Comparison of ENCODE assay signal across 10 cellular contexts in genomic region chr2:54666131-54666637, GRCh38. TPM values are rescaled to one million over a fixed set of nuclear protein-coding genes. Genes with fewer than 3 reads are reported as not detected.
DNase-seq lines count a peak whose midpoint lies in the region; ATAC-seq and TF ChIP-seq lines count a peak whose summit lies in the region.
"Had no signal": no experiment of that assay in that cellular context is flagged by ENCODE, and none has a peak within 500 bp of the region (broad histone marks: within the 10 kb centered on the region; RNA-seq: fewer than 3 reads in every experiment).

No MANE protein-coding gene starts in this region.

- H3K9me3 Mint-ChIP-seq in activated T-helper 1 cell treated with anti-CD3 and anti-CD28 coated beads, Interleukin-12 subunit alpha, Interleukin-12 subunit beta, Interleukin-2, Interleukin-4 antibody, amounts not matched to agents 30 ng/mL and 10 ng/mL and 1 ng/mL, durations not matched to agents 14 hours and 24 hours and 36 hours = no peaks in the 10 kb centered on the region

- peaks cover 22% of the 10 kb centered on the region for H3K4me1 Mint-ChIP-seq in activated T-helper 1 cell treated with anti-CD3 and anti-CD28 coated beads, Interleukin-12 subunit alpha, Interleukin-12 subunit beta, Interleukin-2, Interleukin-4 antibody, amounts not matched to agents 30 ng/mL and 10 ng/mL and 1 ng/mL, durations not matched to agents 14 hours and 24 hours and 36 hours (ENCODE audit: low read depth)

- peak; percentile 94 for DNase-seq in LHCN-M2 (ENCODE audit: low read depth)
- peak; percentile 52 for DNase-seq in cerebellum (ENCODE audit: low spot score)
- no peak for DNase-seq in right lobe of liver
- no peak for DNase-seq in thoracic aorta (ENCODE audit: low spot score)
- no peak for DNase-seq in retina
- DNase-seq in activated T-helper 1 cell treated with anti-CD3 and anti-CD28 coated beads, Interleukin-12 subunit alpha, Interleukin-12 subunit beta, Interleukin-2, Interleukin-4 antibody, amounts not matched to agents 30 ng/mL and 10 ng/mL and 1 ng/mL, durations not matched to agents 14 hours and 24 hours and 36 hours (ENCODE audit: low spot score) = no peak

- H3K4me1 ChIP-seq in right lobe of liver = peaks cover 0 to 56% (median 32%) of the 10 kb centered on the region in 4 donors
- peaks cover 14 to 36% of the 10 kb centered on the region in 2 donors for H3K4me1 ChIP-seq in thoracic aorta (ENCODE audit: control insufficient read depth in 1 of 2, low read depth in 2 of 2)

- H3K27ac ChIP-seq in right lobe of liver = peak overlapping the region; percentile 20 to 92 (median 89)
- peak overlapping the region; percentile 58 to 65 for H3K27ac ChIP-seq in thoracic aorta
- H3K27ac ChIP-seq: neutrophil, SJSA1 had no signal

- H3K4me3 Mint-ChIP-seq in activated T-helper 1 cell treated with anti-CD3 and anti-CD28 coated beads, Interleukin-12 subunit alpha, Interleukin-12 subunit beta, Interleukin-2, Interleukin-4 antibody, amounts not matched to agents 30 ng/mL and 10 ng/mL and 1 ng/mL, durations not matched to agents 14 hours and 24 hours and 36 hours = no peak overlapping the region

- peaks cover 73% of the 10 kb centered on the region for H3K36me3 Mint-ChIP-seq in activated T-helper 1 cell treated with anti-CD3 and anti-CD28 coated beads, Interleukin-12 subunit alpha, Interleukin-12 subunit beta, Interleukin-2, Interleukin-4 antibody, amounts not matched to agents 30 ng/mL and 10 ng/mL and 1 ng/mL, durations not matched to agents 14 hours and 24 hours and 36 hours (ENCODE audit: low read depth)

- intact Hi-C loops in right lobe of liver (cut with DNase I) = no loop called here
- intact Hi-C loops in activated T-helper 1 cell treated with anti-CD3 and anti-CD28 coated beads, Interleukin-12 subunit alpha, Interleukin-12 subunit beta, Interleukin-2, Interleukin-4 antibody, amounts not matched to agents 30 ng/mL and 10 ng/mL and 1 ng/mL, durations not matched to agents 14 hours and 24 hours and 36 hours (cut with micrococcal nuclease) = no loop called here

- no peaks in the 10 kb centered on the region for H3K27me3 Mint-ChIP-seq in activated T-helper 1 cell treated with anti-CD3 and anti-CD28 coated beads, Interleukin-12 subunit alpha, Interleukin-12 subunit beta, Interleukin-2, Interleukin-4 antibody, amounts not matched to agents 30 ng/mL and 10 ng/mL and 1 ng/mL, durations not matched to agents 14 hours and 24 hours and 36 hours (ENCODE audit: insufficient read depth)

- peaks cover 10 to 31% (median 11%) of the 10 kb centered on the region in 4 donors for H3K36me3 ChIP-seq in right lobe of liver
- H3K36me3 ChIP-seq in thoracic aorta = peaks cover 31% of the 10 kb centered on the region

- H3K27ac Mint-ChIP-seq in activated T-helper 1 cell treated with anti-CD3 and anti-CD28 coated beads, Interleukin-12 subunit alpha, Interleukin-12 subunit beta, Interleukin-2, Interleukin-4 antibody, amounts not matched to agents 30 ng/mL and 10 ng/mL and 1 ng/mL, durations not matched to agents 14 hours and 24 hours and 36 hours = no peak overlapping the region

- H3K4me3 ChIP-seq in right lobe of liver = no peak overlapping the region
- H3K4me3 ChIP-seq in thoracic aorta = no peak overlapping the region
- H3K4me3 ChIP-seq: SJSA1 had no signal

- WGBS in right lobe of liver (ENCODE audit: insufficient coverage, low coverage, low lambda C conversion rate, missing lambda C conversion rate) = 6% methylated on average over 3 of the region's 3 CpGs

- peak; percentile 1 to 29 (median 2) for ATAC-seq in right lobe of liver
- ATAC-seq in thoracic aorta (ENCODE audit: insufficient number of reproducible peaks, low FRiP score, low read depth) = no peak
- no peak for ATAC-seq in HG03460 (IDR thresholded peaks at IDR 0.05; ENCODE audit: unreplicated experiment)
- ATAC-seq in HG02840 (IDR thresholded peaks at IDR 0.05; ENCODE audit: low FRiP score, unreplicated experiment) = no peak

- H3K9me3 ChIP-seq in right lobe of liver = no peaks in the 10 kb centered on the region
- no peaks in the 10 kb centered on the region for H3K9me3 ChIP-seq in thoracic aorta
- H3K9me3 ChIP-seq: neutrophil, SJSA1 had no signal

- H3K27me3 ChIP-seq in right lobe of liver (no peaks in the 10 kb centered on the region), thoracic aorta (replicated peaks; ENCODE audit: insufficient read depth) (no peaks in the 10 kb centered on the region)
- H3K27me3 ChIP-seq: neutrophil, SJSA1 had no signal

- TF ChIP-seq POLR2A in right lobe of liver (IDR thresholded peaks at IDR 0.05) = no peak

- no peak for TF ChIP-seq CTCF in right lobe of liver (IDR thresholded peaks at IDR 0.05)
- TF ChIP-seq CTCF in thoracic aorta (IDR thresholded peaks at IDR 0.05) = no peak

RNA-seq across cellular contexts. Expression of gene EML6, which starts 57.3 kb away (rescaled TPM):
- total RNA-seq in LHCN-M2 (2014; rRNA removed) (0.32 and 0.34 TPM in 2 replicates), cerebellum (23.0 TPM), right lobe of liver (1 to 10 TPM in 4 of 6 experiments, under 1 TPM in 2; 0.82 to 2.5 (median 1.5) TPM), thoracic aorta (under 1 TPM; 0.81 to 0.92 TPM)
- 0.17 TPM for polyA plus RNA-seq in LHCN-M2 (2012)
- total RNA-seq in activated T-helper 1 cell treated with anti-CD3 and anti-CD28 coated beads, Interleukin-12 subunit alpha, Interleukin-12 subunit beta, Interleukin-2, Interleukin-4 antibody, amounts not matched to agents 30 ng/mL and 10 ng/mL and 1 ng/mL, durations not matched to agents 14 hours and 24 hours and 36 hours = 0.37 and 0.44 TPM in 2 replicates

Comparison
In these comparisons a context has a peak if more than half of its experiments do, and no peak if none do; other contexts are left out.
1. DNase-seq: peak in LHCN-M2 (single experiment) and cerebellum (single experiment); none in right lobe of liver (0 of 3), thoracic aorta (single experiment), retina (single experiment) and activated T-helper 1 cell treated with anti-CD3 and anti-CD28 coated beads, Interleukin-12 subunit alpha, Interleukin-12 subunit beta, Interleukin-2, Interleukin-4 antibody, amounts not matched to agents 30 ng/mL and 10 ng/mL and 1 ng/mL, durations not matched to agents 14 hours and 24 hours and 36 hours (single experiment).
2. ATAC-seq: peak in right lobe of liver (4 of 4); none in thoracic aorta (single experiment), HG03460 (single experiment) and HG02840 (single experiment).